17 cellular contexts compared by ENCODE assay signal in the genomic region with DNA sequence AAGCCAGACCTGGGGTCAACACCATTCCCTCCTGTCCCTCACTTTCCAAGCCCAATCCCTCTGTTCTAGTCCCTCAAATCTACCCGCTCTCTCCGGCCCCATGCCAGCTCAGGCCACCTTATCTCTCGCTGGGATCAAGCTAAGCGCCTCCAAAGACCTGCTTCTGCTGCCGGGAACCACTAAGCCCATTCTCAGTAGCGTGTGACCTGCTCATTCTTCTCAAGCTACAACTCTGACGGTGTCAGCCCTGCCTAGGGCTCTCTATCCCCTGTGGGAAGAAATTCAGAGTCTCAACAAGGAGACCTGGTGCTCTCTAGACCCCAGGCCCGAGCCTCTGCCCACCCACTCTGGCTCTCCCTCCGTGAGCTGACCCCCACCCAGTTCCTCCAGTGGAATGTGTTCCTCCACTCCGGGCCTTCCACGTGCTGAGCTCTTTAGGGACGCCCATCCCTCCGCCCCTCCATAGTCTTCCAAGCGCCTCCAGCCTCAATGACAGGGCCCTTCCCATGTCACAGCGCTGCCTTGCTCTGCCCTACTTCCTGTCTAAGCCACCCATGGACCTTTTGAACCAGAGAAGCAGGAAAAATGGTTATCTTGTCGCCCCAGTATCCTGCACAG.
DNase-seq lines count a peak whose midpoint lies in the region; ATAC-seq, FAIRE-seq and TF ChIP-seq lines count a peak whose summit lies in the region.
"Had no signal": no experiment of that assay in that cellular context is flagged by ENCODE, and none has a peak within 500 bp of the region (broad histone marks: within the 10 kb centered on the region; RNA-seq: fewer than 3 reads in every experiment).

No MANE protein-coding gene starts in this region.

- no peak overlapping the region for H3K4me3 Mint-ChIP-seq in H9
- H3K4me3 Mint-ChIP-seq in CD8-positive, alpha-beta T cell = no peak overlapping the region
- H3K4me3 Mint-ChIP-seq: CD8-positive, alpha-beta memory T cell; HFFc6 had no signal

- H3K27me3 ChIP-seq in A673 (replicated peaks; ENCODE audit: insufficient read depth, low read depth, low read length, poor library complexity) (no peaks in the 10 kb centered on the region), H9 (ENCODE audit: insufficient read depth, low read length) (no peaks in the 10 kb centered on the region), smooth muscle cell (ENCODE audit: low read depth) (no peaks in the 10 kb centered on the region)
- H3K27me3 ChIP-seq in CD8-positive, alpha-beta T cell (ENCODE audit: insufficient read depth, low read length) = no peaks in the 10 kb centered on the region

- H4K5ac ChIP-seq in H9 (ENCODE audit: insufficient read length, low read depth, low read length) = no peak overlapping the region

- H2AFZ ChIP-seq in H9 (ENCODE audit: low read length) = no peak overlapping the region
- no peak overlapping the region for H2AFZ ChIP-seq in smooth muscle cell (ENCODE audit: low read depth)
- H2AFZ ChIP-seq: PC-9 had no signal

- WGBS in H9 (ENCODE audit: extremely low coverage, insufficient read length, low lambda C conversion rate) = no CpG with 5 or more reads among the region's 16 CpGs
- WGBS in smooth muscle cell (ENCODE audit: low lambda C conversion rate) = 93% methylated on average over 16 of the region's 16 CpGs

- H3K4me3 ChIP-seq in A673 (ENCODE audit: low read depth, low read length, poor library complexity, severe bottlenecking) = no peak overlapping the region
- no peak overlapping the region for H3K4me3 ChIP-seq in retinal pigment epithelial cell (ENCODE audit: low read length)
- no peak overlapping the region for H3K4me3 ChIP-seq in smooth muscle cell
- H3K4me3 ChIP-seq in CD8-positive, alpha-beta T cell (ENCODE audit: low read depth, low read length) = no peak overlapping the region
- H3K4me3 ChIP-seq: PC-9 had no signal

- H3K23ac ChIP-seq in H9 (ENCODE audit: insufficient read length, low read depth, low read length) = no peak overlapping the region

- H3K27ac ChIP-seq in A673 (ENCODE audit: low read depth, low read length, poor library complexity, severe bottlenecking) (peak overlapping the region; percentile 33), H9 (ENCODE audit: insufficient read length, low read depth, low read length) (no peak overlapping the region), smooth muscle cell (ENCODE audit: low read depth) (no peak overlapping the region)
- no peak overlapping the region for H3K27ac ChIP-seq in CD8-positive, alpha-beta T cell (ENCODE audit: low read depth, low read length)
- H3K27ac ChIP-seq: PC-9 had no signal

- no peak overlapping the region for H3K56ac ChIP-seq in H9 (ENCODE audit: insufficient read length, low read depth, low read length)

- peaks cover 4 to 14% (median 10%) of the 10 kb centered on the region in 3 experiments; a peak in 4 of 7 replicates for H3K36me3 Mint-ChIP-seq in H9 (ENCODE audit: insufficient read depth in 1 of 3, low read depth in 3 of 3)
- peaks cover 32% of the 10 kb centered on the region for H3K36me3 Mint-ChIP-seq in CD8-positive, alpha-beta T cell
- H3K36me3 Mint-ChIP-seq: CD8-positive, alpha-beta memory T cell had no signal

- H3K4me2 ChIP-seq in H9 (ENCODE audit: insufficient read depth, insufficient read length, low read length) (no peak overlapping the region), smooth muscle cell (no peak overlapping the region)
- H3K4me2 ChIP-seq: PC-9 had no signal

- no peak overlapping the region for H3K9ac ChIP-seq in H9 (ENCODE audit: extremely low read depth, insufficient read length, low read length)
- H3K9ac ChIP-seq in smooth muscle cell (ENCODE audit: low read depth) = no peak overlapping the region

- H2BK120ac ChIP-seq in H9 (ENCODE audit: low read depth, low read length, poor library complexity, severe bottlenecking) = no peak overlapping the region

- H2AK5ac ChIP-seq in H9 (ENCODE audit: insufficient read length, low read length) = no peak overlapping the region

- intact Hi-C loops in A673 (cut with micrococcal nuclease; ENCODE audit: unreplicated experiment) = no loop called here
- intact Hi-C loops in CD8-positive, alpha-beta T cell (cut with DNase I, micrococcal nuclease) = no loop called here

- H3K4ac ChIP-seq in H9 (ENCODE audit: low read depth, low read length) = no peak overlapping the region

- no peak overlapping the region for H2BK12ac ChIP-seq in H9 (ENCODE audit: insufficient read length, low read depth, low read length)

- H4K91ac ChIP-seq in H9 (ENCODE audit: insufficient read length, low read depth, low read length) = no peak overlapping the region

- no peak overlapping the region for H3T11ph ChIP-seq in H9 (ENCODE audit: low read length)

- ATAC-seq in left lobe of liver = no peak
- no peak for ATAC-seq in CD8-positive, alpha-beta T cell

- H3K18ac ChIP-seq in H9 (ENCODE audit: insufficient read length, low read depth, low read length) = no peak overlapping the region

- POLR2A ChIA-PET in A673 (lab: Charles Lee; ENCODE audit: low non-redundant PET) = interaction anchor here (0.6 kb wide), 1 partner anchor 1737 kb away, joined by 12 read pairs; no protein-coding TSS in a partner anchor
- POLR2A ChIA-PET in CD8-positive, alpha-beta T cell (lab: Charles Lee) = no interaction called here

- H2BK15ac ChIP-seq in H9 (ENCODE audit: low read depth, low read length) = no peak overlapping the region

- peak overlapping the region; percentile 41 to 81 (median 43); a peak in 4 of 7 replicates for H3K27ac Mint-ChIP-seq in H9
- H3K27ac Mint-ChIP-seq in CD8-positive, alpha-beta T cell = no peak overlapping the region
- H3K27ac Mint-ChIP-seq: CD8-positive, alpha-beta memory T cell; HFFc6 had no signal

- H3K79me1 ChIP-seq in H9 (ENCODE audit: insufficient read depth, low read depth, low read length, poor library complexity, severe bottlenecking) = no peaks in the 10 kb centered on the region

- no peaks in the 10 kb centered on the region for H3K9me3 Mint-ChIP-seq in H9
- H3K9me3 Mint-ChIP-seq in CD8-positive, alpha-beta T cell = no peaks in the 10 kb centered on the region
- H3K9me3 Mint-ChIP-seq: CD8-positive, alpha-beta memory T cell; HFFc6 had no signal

- H3K27me3 Mint-ChIP-seq in H9 (ENCODE audit: low read depth) = no peaks in the 10 kb centered on the region
- no peaks in the 10 kb centered on the region for H3K27me3 Mint-ChIP-seq in CD8-positive, alpha-beta T cell (ENCODE audit: low read depth)

- H3F3A ChIP-seq in smooth muscle cell (ENCODE audit: low read depth) = peaks cover 4% of the 10 kb centered on the region

- CTCF ChIA-PET in A673 (lab: Charles Lee) = interaction anchor here (0.6 kb wide), 1 partner anchor 17 kb away, joined by 3 read pairs; no protein-coding TSS in a partner anchor
- CTCF ChIA-PET in CD8-positive, alpha-beta T cell (lab: Charles Lee) = no interaction called here

- H3K36me3 ChIP-seq in A673 (ENCODE audit: insufficient read depth, low read length, poor library complexity, severe bottlenecking) (no peaks in the 10 kb centered on the region), smooth muscle cell (ENCODE audit: low read depth) (no peaks in the 10 kb centered on the region)
- no peaks in the 10 kb centered on the region for H3K36me3 ChIP-seq in CD8-positive, alpha-beta T cell (ENCODE audit: insufficient read depth, low read length)

- peaks cover 11 to 15% of the 10 kb centered on the region in 2 experiments for H3K4me1 Mint-ChIP-seq in H9
- H3K4me1 Mint-ChIP-seq in CD8-positive, alpha-beta T cell (ENCODE audit: low read depth) = no peaks in the 10 kb centered on the region

- H2BK5ac ChIP-seq in H9 (ENCODE audit: insufficient read length, low read length) = no peak overlapping the region

- no peak overlapping the region for H3K14ac ChIP-seq in H9 (ENCODE audit: insufficient read depth, low read length)

- no peak overlapping the region for H2BK20ac ChIP-seq in H9 (ENCODE audit: low read depth, low read length, poor library complexity, severe bottlenecking)

- H3K23me2 ChIP-seq in H9 (ENCODE audit: insufficient read length, low read depth, low read length, poor library complexity, severe bottlenecking) = no peaks in the 10 kb centered on the region

- FAIRE-seq in GM12892 (lab: Jason Lieb, UNC) = no peak
- FAIRE-seq: H1 had no signal

- peaks cover 4% of the 10 kb centered on the region for H3K4me1 ChIP-seq in A673 (ENCODE audit: insufficient read depth, low read length, poor library complexity, severe bottlenecking)
- no peaks in the 10 kb centered on the region for H3K4me1 ChIP-seq in H9 (ENCODE audit: insufficient read depth, low read length)
- H3K4me1 ChIP-seq in smooth muscle cell (ENCODE audit: low read depth) = peaks cover 8% of the 10 kb centered on the region
- H3K4me1 ChIP-seq in CD8-positive, alpha-beta T cell (ENCODE audit: insufficient read depth, low read length) = no peaks in the 10 kb centered on the region

- no peak for DNase-seq in A673 (ENCODE audit: low spot score)
- no peak for DNase-seq in H9
- DNase-seq in left lobe of liver (ENCODE audit: low spot score) = peak; percentile 24
- DNase-seq in retinal pigment epithelial cell (ENCODE audit: low read depth) = peak; percentile 24
- DNase-seq in smooth muscle cell (lab: John Stamatoyannopoulos, UW; ENCODE audit: unreplicated experiment) = no peak
- no peak for DNase-seq in CD8-positive, alpha-beta T cell
- DNase-seq in GM12892 (ENCODE audit: insufficient read length) = no peak
- DNase-seq: ACHN; CD8-positive, alpha-beta memory T cell; HFFc6; MM.1S; NCI-H1105; NCI-H187 treated with DMSO at 0.1 percent for 48 hours; NCI-H2171; NCI-H774; PC-9 had no signal

- H3K9me3 ChIP-seq in A673 (ENCODE audit: low read depth, low read length, poor library complexity, severe bottlenecking) (no peaks in the 10 kb centered on the region), H9 (ENCODE audit: control insufficient read depth, low read depth, low read length) (no peaks in the 10 kb centered on the region), smooth muscle cell (replicated peaks; ENCODE audit: low read depth) (no peaks in the 10 kb centered on the region)
- no peaks in the 10 kb centered on the region for H3K9me3 ChIP-seq in CD8-positive, alpha-beta T cell (ENCODE audit: low read length)

- no peaks in the 10 kb centered on the region for H4K20me1 ChIP-seq in H9 (ENCODE audit: control insufficient read depth, insufficient read depth, insufficient read length)
- peaks cover 29% of the 10 kb centered on the region for H4K20me1 ChIP-seq in smooth muscle cell (ENCODE audit: low read depth)

- no peaks in the 10 kb centered on the region for H3K79me2 ChIP-seq in H9 (ENCODE audit: insufficient read depth, low read length)
- peaks cover 26% of the 10 kb centered on the region for H3K79me2 ChIP-seq in smooth muscle cell (ENCODE audit: low read depth)

- H4K8ac ChIP-seq in H9 (replicated peaks; ENCODE audit: insufficient read length, low read depth, low read length) = no peak overlapping the region

- TF ChIP-seq CTCF in A673 (conservative IDR thresholded peaks at IDR 0.05; ENCODE audit: low read depth, low read length) (no peak), H9 (conservative IDR thresholded peaks at IDR 0.05) (no peak), retinal pigment epithelial cell (conservative IDR thresholded peaks at IDR 0.05; ENCODE audit: low read depth, low read length) (no peak), smooth muscle cell (IDR thresholded peaks at IDR 0.05; ENCODE audit: borderline replicate concordance, insufficient read depth, poor library complexity, severe bottlenecking) (no peak)
- TF ChIP-seq CTCF in CD8-positive, alpha-beta T cell (IDR thresholded peaks at IDR 0.05) = no peak

- TF ChIP-seq POLR2A in GM12892 (IDR thresholded peaks at IDR 0.05; ENCODE audit: low read depth, low read length) = no peak

- BruUV-seq in A673 (replicated peaks; lab: Mats Ljungman, UMichigan) = no TSS peak

Comparison
In these comparisons a context has a peak if more than half of its experiments do, and no peak if none do; other contexts are left out.
1. DNase-seq: peak in left lobe of liver (single experiment) and retinal pigment epithelial cell (single experiment); none in A673 (single experiment), H9 (single experiment), smooth muscle cell (single experiment), CD8-positive, alpha-beta T cell (0 of 7) and GM12892 (single experiment).